ENCODE assay signal across 3 cellular contexts in the genomic region with DNA sequence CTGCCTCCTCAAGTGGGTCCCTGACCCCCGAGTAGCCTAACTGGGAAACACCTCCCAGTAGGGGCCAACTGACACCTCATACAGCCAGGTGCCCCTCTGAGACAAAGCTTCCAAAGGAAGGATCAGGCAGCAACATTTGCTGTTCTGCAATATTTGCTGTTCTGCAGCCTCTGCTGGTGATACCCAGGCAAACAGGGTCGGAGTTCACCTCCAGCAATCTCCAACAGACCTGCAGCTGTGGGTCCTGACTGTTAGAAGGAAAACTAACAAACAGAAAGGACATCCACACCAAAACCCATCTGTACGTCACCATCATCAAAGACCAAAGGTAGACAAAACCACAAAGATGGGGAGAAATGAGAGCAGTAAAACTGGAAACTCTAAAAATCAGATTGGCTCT.
DNase-seq lines count a peak whose midpoint lies in the region; ATAC-seq and TF ChIP-seq lines count a peak whose summit lies in the region.
"Not testable (repeated sequence)": the region's sequence is repeated elsewhere in the genome, so short reads cannot be mapped to it uniquely, and the experiment has no call there.

No MANE protein-coding gene starts in this region.

- not testable (repeated sequence) for H3K36me3 ChIP-seq in liver (ENCODE audit: control insufficient read depth in 4 of 4, insufficient read depth in 3 of 4, low read depth in 1 of 4, low read length in 3 of 4); right lobe of liver

- not testable (repeated sequence) for H3K27ac ChIP-seq in liver (ENCODE audit: low read depth in 1 of 2, low read length in 2 of 2); right lobe of liver

- not testable (repeated sequence) for H3K4me3 ChIP-seq in liver (ENCODE audit: low read depth in 1 of 3, low read length in 3 of 3); right lobe of liver

- H3K9me3 ChIP-seq in liver (ENCODE audit: control insufficient read depth in 4 of 4, low read length in 3 of 4); right lobe of liver: not testable (repeated sequence)

- not testable (repeated sequence) for H3K9ac ChIP-seq in liver (ENCODE audit: low read depth in 1 of 2, low read length in 2 of 2)

- not testable (repeated sequence) for TF ChIP-seq CTCF in liver (IDR thresholded peaks at IDR 0.05; ENCODE audit: low read depth, low read length, missing input control)
- TF ChIP-seq CTCF in right lobe of liver (IDR thresholded peaks at IDR 0.05) = peak in 1 of 4 donors; percentile 22

- H3K4me1 ChIP-seq in liver (ENCODE audit: control insufficient read depth in 4 of 4, insufficient read depth in 4 of 4, low read length in 3 of 4); right lobe of liver: not testable (repeated sequence)

- ATAC-seq in left lobe of liver = peak; percentile 54
- ATAC-seq in right lobe of liver = peak in 1 of 4 donors; percentile 31

- not testable (repeated sequence) for TF ChIP-seq POLR2A in right lobe of liver (IDR thresholded peaks at IDR 0.05)

- TF ChIP-seq RAD21 in liver (IDR thresholded peaks at IDR 0.05) = peak; percentile 48 to 62

- 34% methylated on average over 3 of the region's 3 CpGs for WGBS in liver
- WGBS in right lobe of liver (ENCODE audit: insufficient coverage, low coverage, low lambda C conversion rate, missing lambda C conversion rate) = 38% methylated on average over 2 of the region's 3 CpGs

- DNase-seq in left lobe of liver (ENCODE audit: low spot score) = peak; percentile 59
- peak in 2 of 3 donors; percentile 28 to 59 for DNase-seq in right lobe of liver

- intact Hi-C loops in right lobe of liver (cut with DNase I) = not testable (repeated sequence)

- H3K27me3 ChIP-seq in liver (ENCODE audit: control insufficient read depth in 4 of 4, insufficient read depth in 4 of 4, low read length in 3 of 4); right lobe of liver: not testable (repeated sequence)

TF ChIP-seq in liver, 16 proteins besides CTCF, POLR2A, EP300 and RAD21:
- TF ChIP-seq RXRA (IDR thresholded peaks at IDR 0.05) = peak in 1 of 2 donors; percentile 27
- TF ChIP-seq HNF4A (conservative IDR thresholded peaks at IDR 0.05) = peak; percentile 47 to 58
